22 cellular contexts compared by ENCODE assay signal in genomic region chr20:60246751-60247150, GRCh38.
"Had no signal": no experiment of that assay in that cellular context is flagged by ENCODE, and none has a peak within 500 bp of the region (broad histone marks: within the 10 kb centered on the region; RNA-seq: fewer than 3 reads in every experiment).

No MANE protein-coding gene starts in this region.

- H3K9me3 Mint-ChIP-seq: mesothelial cell of epicardium; naive thymus-derived CD4-positive, alpha-beta T cell; nephron; neural progenitor cell; stimulated activated naive CD8-positive, alpha-beta T cell treated with anti-CD3 and anti-CD28 coated beads, Interleukin-15, Interleukin-2, amounts not matched to agents 100 ng/mL and 50 ng/mL, for 24 hours had no signal

- H3K9ac ChIP-seq: neural progenitor cell had no signal

- H3K36me3 Mint-ChIP-seq: mesothelial cell of epicardium; naive thymus-derived CD4-positive, alpha-beta T cell; neural progenitor cell had no signal

- H3K4me2 ChIP-seq: neural progenitor cell had no signal

- H3K27me3 Mint-ChIP-seq: stimulated activated naive B cell treated with anti-CD40 and anti-IgM and Interleukin-4, amounts not matched to agents 10 μg/mL and 1 μg/mL and 100 μg/mL, for 72 hours; stimulated activated naive CD8-positive, alpha-beta T cell treated with anti-CD3 and anti-CD28 coated beads, Interleukin-15, Interleukin-2, amounts not matched to agents 100 ng/mL and 50 ng/mL, for 24 hours had no signal

- H3K4me1 Mint-ChIP-seq: mesothelial cell of epicardium; naive thymus-derived CD4-positive, alpha-beta T cell; nephron; neural progenitor cell; stimulated activated naive B cell treated with anti-CD40 and anti-IgM and Interleukin-4, amounts not matched to agents 10 μg/mL and 1 μg/mL and 100 μg/mL, for 72 hours had no signal

- H3K4me3 Mint-ChIP-seq: mesothelial cell of epicardium; naive thymus-derived CD4-positive, alpha-beta T cell; nephron; neural progenitor cell; stimulated activated naive B cell treated with anti-CD40 and anti-IgM and Interleukin-4, amounts not matched to agents 10 μg/mL and 1 μg/mL and 100 μg/mL, for 72 hours; stimulated activated naive CD8-positive, alpha-beta T cell treated with anti-CD3 and anti-CD28 coated beads, Interleukin-15, Interleukin-2, amounts not matched to agents 100 ng/mL and 50 ng/mL, for 24 hours had no signal

- H3K27ac Mint-ChIP-seq: mesothelial cell of epicardium; naive thymus-derived CD4-positive, alpha-beta T cell; nephron; neural progenitor cell; stimulated activated naive B cell treated with anti-CD40 and anti-IgM and Interleukin-4, amounts not matched to agents 10 μg/mL and 1 μg/mL and 100 μg/mL, for 72 hours; stimulated activated naive CD8-positive, alpha-beta T cell treated with anti-CD3 and anti-CD28 coated beads, Interleukin-15, Interleukin-2, amounts not matched to agents 100 ng/mL and 50 ng/mL, for 24 hours had no signal

- H3K4me3 ChIP-seq: dorsolateral prefrontal cortex, left lung, mucosa of descending colon, neural progenitor cell, psoas muscle, thoracic aorta, tibial nerve, upper lobe of right lung had no signal

- H3K27ac ChIP-seq: dorsolateral prefrontal cortex, left lung, neural progenitor cell, psoas muscle, thoracic aorta, tibial nerve, upper lobe of right lung had no signal

- H2AFZ ChIP-seq: neural progenitor cell had no signal

- DNase-seq: dorsolateral prefrontal cortex; effector CD4-positive, alpha-beta T cell; kidney; left lung; mesenchymal stem cell; mucosa of descending colon; naive thymus-derived CD4-positive, alpha-beta T cell; nucleus accumbens; posterior cingulate gyrus; psoas muscle; right cardiac atrium; small intestine; stimulated activated CD4-positive, alpha-beta T cell treated with anti-CD3 and anti-CD28 coated beads, Interleukin-15, amount 100 ng/mL, for 24 hours; stimulated activated CD4-positive, alpha-beta T cell treated with anti-CD3 and anti-CD28 coated beads, Interleukin-2, amount 100 ng/mL, for 48 hours; stimulated activated naive B cell treated with anti-CD40 and anti-IgM and Interleukin-4, amounts not matched to agents 10 μg/mL and 1 μg/mL and 100 μg/mL, for 72 hours; upper lobe of right lung had no signal

- H3K4me1 ChIP-seq: left lung, neural progenitor cell, psoas muscle, tibial nerve, upper lobe of right lung had no signal

- ATAC-seq: left lung; mucosa of descending colon; naive thymus-derived CD4-positive, alpha-beta T cell; psoas muscle; right cardiac atrium; stimulated activated naive B cell treated with anti-CD40 and anti-IgM and Interleukin-4, amounts not matched to agents 10 μg/mL and 1 μg/mL and 100 μg/mL, for 72 hours; upper lobe of right lung had no signal

- H3K9me3 ChIP-seq: left lung, mucosa of descending colon, psoas muscle, thoracic aorta, tibial nerve, upper lobe of right lung had no signal

- H3K27me3 ChIP-seq: left lung, neural progenitor cell, tibial nerve, upper lobe of right lung had no signal

- H3K36me3 ChIP-seq: left lung, neural progenitor cell, thoracic aorta, tibial nerve, upper lobe of right lung had no signal
